Comparison of ENCODE assay signal across 11 cellular contexts in the genomic region with DNA sequence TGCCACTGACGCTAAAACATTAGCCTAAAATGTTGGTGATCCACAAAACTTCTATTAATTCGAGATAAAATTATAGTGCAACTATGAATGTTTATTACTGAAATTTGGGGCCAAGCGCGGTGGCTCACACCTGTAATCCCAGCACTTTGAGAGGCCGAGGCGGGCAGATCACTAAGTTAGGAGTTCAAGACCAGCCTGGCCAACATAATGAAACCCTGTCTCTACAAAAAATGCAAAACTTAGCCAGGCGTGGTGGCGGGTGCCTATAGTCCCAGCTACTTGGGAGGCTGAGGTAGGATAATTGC. TPM values are rescaled to one million over a fixed set of nuclear protein-coding genes. Genes with fewer than 3 reads are reported as not detected.
"Had no signal": no experiment of that assay in that cellular context is flagged by ENCODE, and none has a peak within 500 bp of the region (broad histone marks: within the 10 kb centered on the region; RNA-seq: fewer than 3 reads in every experiment).

No MANE protein-coding gene starts in this region.

RNA-seq across cellular contexts. Expression of a gene that starts 6.4 kb away (rescaled TPM):
- total RNA-seq: activated B cell treated with CpG ODN at 0.5 μM for 24 hours; activated CD4-positive, alpha-beta memory T cell treated with anti-CD3 and anti-CD28 coated beads for 36 hours; activated naive CD8-positive, alpha-beta T cell treated with anti-CD3 and anti-CD28 coated beads, Interleukin-2, amount 10 ng/mL, durations not matched to agents 7 days and 5 days; ascending aorta; cardiac muscle cell; NCI-H460; PC-3; SJSA1; T-cell; T-helper 17 cell had no signal
- polyA plus RNA-seq: adipose tissue had no signal

RNA-seq across cellular contexts. Expression of a gene that starts 13.5 kb away (rescaled TPM):
- total RNA-seq: activated B cell treated with CpG ODN at 0.5 μM for 24 hours; activated CD4-positive, alpha-beta memory T cell treated with anti-CD3 and anti-CD28 coated beads for 36 hours; activated naive CD8-positive, alpha-beta T cell treated with anti-CD3 and anti-CD28 coated beads, Interleukin-2, amount 10 ng/mL, durations not matched to agents 7 days and 5 days; ascending aorta; cardiac muscle cell; NCI-H460; PC-3; SJSA1; T-cell; T-helper 17 cell had no signal
- polyA plus RNA-seq: adipose tissue, cardiac muscle cell had no signal

RNA-seq across cellular contexts. Expression of a gene that starts 39.8 kb away (rescaled TPM):
- total RNA-seq: ascending aorta, cardiac muscle cell, PC-3, SJSA1, T-helper 17 cell had no signal
- polyA plus RNA-seq: cardiac muscle cell had no signal

RNA-seq across cellular contexts. Expression of a gene that starts 49.6 kb away (rescaled TPM):
- total RNA-seq: activated B cell treated with CpG ODN at 0.5 μM for 24 hours; activated CD4-positive, alpha-beta memory T cell treated with anti-CD3 and anti-CD28 coated beads for 36 hours; activated naive CD8-positive, alpha-beta T cell treated with anti-CD3 and anti-CD28 coated beads, Interleukin-2, amount 10 ng/mL, durations not matched to agents 7 days and 5 days; ascending aorta; cardiac muscle cell; NCI-H460; SJSA1; T-cell; T-helper 17 cell had no signal
- polyA plus RNA-seq: cardiac muscle cell had no signal
